In genomic region chr2:18378020-18378653, GRCh38 we compare ENCODE assay signal across 8 cellular contexts.
DNase-seq lines count a peak whose midpoint lies in the region; ATAC-seq and TF ChIP-seq lines count a peak whose summit lies in the region.

No MANE protein-coding gene starts in this region.

- H3K4me3 ChIP-seq in hepatocyte, result no peak overlapping the region

- peak; percentile 88 for TF ChIP-seq CTCF in hepatocyte (IDR thresholded peaks at IDR 0.05; ENCODE audit: poor library complexity)

- peak; percentile 68 for DNase-seq in DMS 273 (lab: John Stamatoyannopoulos, UW; ENCODE audit: unreplicated experiment)
- DNase-seq in GM19238 (ENCODE audit: insufficient read length, low spot score), result peak; percentile 23
- DNase-seq in NCI-H2196 treated with DMSO at 0.1 percent for 48 hours (lab: John Stamatoyannopoulos, UW; ENCODE audit: unreplicated experiment), result peak; percentile 27
- peak; percentile 12 for DNase-seq in amniotic stem cell (lab: John Stamatoyannopoulos, UW)
- DNase-seq in hepatocyte (ENCODE audit: low spot score), result peak; percentile 76
- peak; percentile 1 for DNase-seq in stimulated activated CD4-positive, alpha-beta T cell treated with anti-CD3 and anti-CD28 coated beads, Interleukin-4, amount 100 ng/mL, for 1 hour

- no peaks in the 10 kb centered on the region for H3K36me3 ChIP-seq in hepatocyte (replicated peaks; ENCODE audit: insufficient read depth, low read depth)

- ATAC-seq in HG03135 (IDR thresholded peaks at IDR 0.05; ENCODE audit: unreplicated experiment) (peak; percentile 86), HG02840 (IDR thresholded peaks at IDR 0.05; ENCODE audit: low FRiP score, unreplicated experiment) (no peak)

- no peaks in the 10 kb centered on the region for H3K9me3 ChIP-seq in hepatocyte (ENCODE audit: low read depth)

- no peaks in the 10 kb centered on the region for H3K27me3 ChIP-seq in hepatocyte

- H3K27ac ChIP-seq in hepatocyte, result no peak overlapping the region

- no peak overlapping the region for H2AFZ ChIP-seq in hepatocyte

- no peaks in the 10 kb centered on the region for H3K79me2 ChIP-seq in hepatocyte

- WGBS in hepatocyte (ENCODE audit: low lambda C conversion rate, missing lambda C conversion rate), result 31% methylated on average over 4 of the region's 4 CpGs

- no peaks in the 10 kb centered on the region for H3K9me2 ChIP-seq in hepatocyte (replicated peaks; ENCODE audit: insufficient read depth)

- H4K20me1 ChIP-seq in hepatocyte (ENCODE audit: insufficient read depth, poor library complexity, severe bottlenecking), result no peaks in the 10 kb centered on the region

- no peaks in the 10 kb centered on the region for H3K4me1 ChIP-seq in hepatocyte (ENCODE audit: insufficient read depth)

- no peak overlapping the region for H3K4me2 ChIP-seq in hepatocyte

Comparison
In these comparisons a context has a peak if more than half of its experiments do, and no peak if none do; other contexts are left out.
1. DNase-seq: peak in every context shown above with its lines; median percentile 76 in hepatocyte; 68 in DMS 273; 27 in NCI-H2196 treated with DMSO at 0.1 percent for 48 hours; 23 in GM19238; 12 in amniotic stem cell; 1 in stimulated activated CD4-positive, alpha-beta T cell treated with anti-CD3 and anti-CD28 coated beads, Interleukin-4, amount 100 ng/mL, for 1 hour.